9 cellular contexts compared by ENCODE assay signal in genomic region chr3:102529452-102529851, GRCh38.
DNase-seq lines count a peak whose midpoint lies in the region; ATAC-seq and TF ChIP-seq lines count a peak whose summit lies in the region.
"Had no signal": no experiment of that assay in that cellular context is flagged by ENCODE, and none has a peak within 500 bp of the region (broad histone marks: within the 10 kb centered on the region; RNA-seq: fewer than 3 reads in every experiment).

No MANE protein-coding gene starts in this region.

- no peak overlapping the region for H3K18ac ChIP-seq in mesenchymal stem cell (ENCODE audit: low read depth in 1 of 2, low read length in 2 of 2)

- no peak overlapping the region for H3K27ac Mint-ChIP-seq in stimulated activated naive B cell treated with anti-CD40 and anti-IgM and Interleukin-4, amounts not matched to agents 10 μg/mL and 1 μg/mL and 100 μg/mL, for 72 hours
- H3K27ac Mint-ChIP-seq: IgD-negative memory B cell had no signal

- H2BK120ac ChIP-seq in mesenchymal stem cell (ENCODE audit: low read depth, low read length) = no peak overlapping the region

- no peak overlapping the region for H3K4ac ChIP-seq in mesenchymal stem cell (ENCODE audit: low read depth in 1 of 2, low read length in 2 of 2)

- H4K20me1 ChIP-seq in MM.1S (ENCODE audit: insufficient read depth, low read length) = no peaks in the 10 kb centered on the region

- no peak overlapping the region for H3K4me3 Mint-ChIP-seq in stimulated activated naive B cell treated with anti-CD40 and anti-IgM and Interleukin-4, amounts not matched to agents 10 μg/mL and 1 μg/mL and 100 μg/mL, for 72 hours
- H3K4me3 Mint-ChIP-seq: IgD-negative memory B cell had no signal

- DNase-seq in DMS 273 treated with DMSO at 0.1 percent for 48 hours (lab: John Stamatoyannopoulos, UW) = peak; percentile 43
- no peak for DNase-seq in MM.1S
- peak; percentile 58 for DNase-seq in choroid plexus epithelial cell (ENCODE audit: low read depth)
- DNase-seq in mesenchymal stem cell = peak; percentile 21
- DNase-seq in tibial artery = no peak
- no peak for DNase-seq in stimulated activated naive B cell treated with anti-CD40 and anti-IgM and Interleukin-4, amounts not matched to agents 10 μg/mL and 1 μg/mL and 100 μg/mL, for 72 hours
- DNase-seq in NCI-H2196 (lab: John Stamatoyannopoulos, UW; ENCODE audit: unreplicated experiment) = no peak
- DNase-seq in activated CD4-positive, alpha-beta T cell treated with anti-CD3 and anti-CD28 coated beads for 4 hours = no peak

- no peak for ATAC-seq in stimulated activated naive B cell treated with anti-CD40 and anti-IgM and Interleukin-4, amounts not matched to agents 10 μg/mL and 1 μg/mL and 100 μg/mL, for 72 hours (replicated peaks)

- no peaks in the 10 kb centered on the region for H3K9me3 ChIP-seq in MM.1S (replicated peaks; ENCODE audit: insufficient read depth, low read length)
- no peaks in the 10 kb centered on the region for H3K9me3 ChIP-seq in mesenchymal stem cell (ENCODE audit: control insufficient read depth, low read length)
- H3K9me3 ChIP-seq in tibial artery = no peaks in the 10 kb centered on the region

- no peak overlapping the region for H3K4me2 ChIP-seq in MM.1S (ENCODE audit: low read depth, low read length)
- H3K4me2 ChIP-seq in mesenchymal stem cell (ENCODE audit: low read length, poor library complexity, severe bottlenecking) = no peak overlapping the region

- no peaks in the 10 kb centered on the region for H3K79me1 ChIP-seq in mesenchymal stem cell (replicated peaks; ENCODE audit: low read length, poor library complexity, severe bottlenecking)

- H3K4me1 Mint-ChIP-seq in stimulated activated naive B cell treated with anti-CD40 and anti-IgM and Interleukin-4, amounts not matched to agents 10 μg/mL and 1 μg/mL and 100 μg/mL, for 72 hours = peaks cover 4 to 5% of the 10 kb centered on the region in 2 donors

- H4K91ac ChIP-seq in mesenchymal stem cell (ENCODE audit: low read length) = no peak overlapping the region

- H3K9ac ChIP-seq in MM.1S (ENCODE audit: low read length) = no peak overlapping the region
- no peak overlapping the region for H3K9ac ChIP-seq in mesenchymal stem cell (ENCODE audit: low read length)

- H3K9me2 ChIP-seq in MM.1S (replicated peaks; ENCODE audit: insufficient read depth, low read length) = no peaks in the 10 kb centered on the region

- H2BK15ac ChIP-seq in mesenchymal stem cell (ENCODE audit: low read depth, poor library complexity, severe bottlenecking) = no peak overlapping the region

- H3K4me1 ChIP-seq in MM.1S (ENCODE audit: low read length) (peaks cover 15% of the 10 kb centered on the region), mesenchymal stem cell (ENCODE audit: control insufficient read depth, insufficient read depth, low read depth, low read length) (no peaks in the 10 kb centered on the region), tibial artery (no peaks in the 10 kb centered on the region)

- peaks cover 6 to 10% of the 10 kb centered on the region in 2 donors for H3K27me3 Mint-ChIP-seq in stimulated activated naive B cell treated with anti-CD40 and anti-IgM and Interleukin-4, amounts not matched to agents 10 μg/mL and 1 μg/mL and 100 μg/mL, for 72 hours

- H2AFZ ChIP-seq in MM.1S (ENCODE audit: low read length) = no peak overlapping the region
- no peak overlapping the region for H2AFZ ChIP-seq in mesenchymal stem cell (ENCODE audit: low read depth, low read length)

- intact Hi-C loops in tibial artery (cut with DNase I; ENCODE audit: low total_unique reads) = no loop called here

- WGBS in mesenchymal stem cell = 21% methylated on average over 3 of the region's 3 CpGs

- no peaks in the 10 kb centered on the region for H3K79me2 ChIP-seq in MM.1S (ENCODE audit: low read length)

- TF ChIP-seq CTCF in MM.1S (IDR thresholded peaks at IDR 0.05; ENCODE audit: low read length) = peak; percentile 17
- TF ChIP-seq CTCF in choroid plexus epithelial cell (conservative IDR thresholded peaks at IDR 0.05; ENCODE audit: low read depth, low read length) = peak; percentile 75
- peak in 1 of 2 experiments; percentile 14 for TF ChIP-seq CTCF in tibial artery (IDR thresholded peaks at IDR 0.05)

- H3K14ac ChIP-seq in mesenchymal stem cell (ENCODE audit: low read length in 2 of 2) = no peak overlapping the region

- no peak overlapping the region for H3K23ac ChIP-seq in mesenchymal stem cell (ENCODE audit: low read length in 2 of 2)

- no peak overlapping the region for H2AK5ac ChIP-seq in mesenchymal stem cell (ENCODE audit: low read length, severe bottlenecking)

- no peak overlapping the region for H4K8ac ChIP-seq in mesenchymal stem cell (ENCODE audit: low read length)

- H2BK5ac ChIP-seq in mesenchymal stem cell (ENCODE audit: low read depth, low read length, poor library complexity, severe bottlenecking) = no peak overlapping the region

- H3K9me3 Mint-ChIP-seq in stimulated activated naive B cell treated with anti-CD40 and anti-IgM and Interleukin-4, amounts not matched to agents 10 μg/mL and 1 μg/mL and 100 μg/mL, for 72 hours = no peaks in the 10 kb centered on the region
- H3K9me3 Mint-ChIP-seq: IgD-negative memory B cell had no signal

- H3K4me3 ChIP-seq in MM.1S (ENCODE audit: low read length) (no peak overlapping the region), choroid plexus epithelial cell (ENCODE audit: low read depth, low read length) (no peak overlapping the region), mesenchymal stem cell (ENCODE audit: insufficient read depth in 1 of 2, low read depth in 1 of 2, low read length in 2 of 2) (no peak overlapping the region), tibial artery (no peak overlapping the region)

- no peaks in the 10 kb centered on the region for H3K36me3 Mint-ChIP-seq in stimulated activated naive B cell treated with anti-CD40 and anti-IgM and Interleukin-4, amounts not matched to agents 10 μg/mL and 1 μg/mL and 100 μg/mL, for 72 hours

- no peak overlapping the region for H2BK12ac ChIP-seq in mesenchymal stem cell (ENCODE audit: low read length in 2 of 2)

- peaks cover 7% of the 10 kb centered on the region; the same call in 1 of the 2 replicates for H3F3A ChIP-seq in MM.1S (ENCODE audit: insufficient read depth, low read length)

- no peaks in the 10 kb centered on the region for H3K36me3 ChIP-seq in MM.1S (replicated peaks; ENCODE audit: insufficient read depth, low read length)
- no peaks in the 10 kb centered on the region for H3K36me3 ChIP-seq in mesenchymal stem cell (ENCODE audit: control insufficient read depth in 1 of 2, insufficient read depth in 2 of 2, low read depth in 1 of 2, low read length in 2 of 2)
- H3K36me3 ChIP-seq in tibial artery = no peaks in the 10 kb centered on the region

- H3K27me3 ChIP-seq in MM.1S (replicated peaks; ENCODE audit: insufficient read depth, low read length) (no peaks in the 10 kb centered on the region), mesenchymal stem cell (ENCODE audit: control insufficient read depth in 1 of 2, insufficient read depth in 1 of 2, low read length in 2 of 2) (peaks cover 0 to 3% of the 10 kb centered on the region in 2 experiments), tibial artery (no peaks in the 10 kb centered on the region)

- no peak overlapping the region for H3K27ac ChIP-seq in MM.1S (ENCODE audit: low read length)
- H3K27ac ChIP-seq in mesenchymal stem cell (ENCODE audit: low read length, poor library complexity, severe bottlenecking) = no peak overlapping the region
- no peak overlapping the region for H3K27ac ChIP-seq in tibial artery

Comparison
In these comparisons a context has a peak if more than half of its experiments do, and no peak if none do; other contexts are left out.
1. DNase-seq: peak in DMS 273 treated with DMSO at 0.1 percent for 48 hours (single experiment), choroid plexus epithelial cell (single experiment) and mesenchymal stem cell (single experiment); none in MM.1S (single experiment), tibial artery (0 of 2), stimulated activated naive B cell treated with anti-CD40 and anti-IgM and Interleukin-4, amounts not matched to agents 10 μg/mL and 1 μg/mL and 100 μg/mL, for 72 hours (single experiment), NCI-H2196 (single experiment) and activated CD4-positive, alpha-beta T cell treated with anti-CD3 and anti-CD28 coated beads for 4 hours (0 of 2).